11 cellular contexts compared by ENCODE assay signal in the genomic region with DNA sequence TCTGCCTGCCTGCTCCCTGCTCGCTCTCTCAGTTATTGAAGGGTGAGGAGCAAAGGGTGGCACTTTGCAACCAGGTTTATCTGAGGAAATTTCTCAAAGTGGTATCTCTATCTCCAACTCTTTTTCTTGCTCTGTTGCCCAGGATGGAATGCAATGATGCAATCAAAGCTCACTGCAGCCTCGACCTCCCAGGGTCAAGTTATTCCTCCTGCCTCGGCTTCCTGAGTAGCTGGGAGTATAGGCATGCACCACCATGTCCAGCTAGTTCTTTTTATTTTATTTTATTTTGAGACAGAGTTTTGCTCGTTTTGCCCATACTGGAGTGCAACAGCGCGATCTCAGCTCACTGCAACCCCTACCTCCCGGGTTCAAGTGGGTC. TPM values are rescaled to one million over a fixed set of nuclear protein-coding genes. Genes with fewer than 3 reads are reported as not detected.
DNase-seq lines count a peak whose midpoint lies in the region; ATAC-seq and TF ChIP-seq lines count a peak whose summit lies in the region.
"Had no signal": no experiment of that assay in that cellular context is flagged by ENCODE, and none has a peak within 500 bp of the region (broad histone marks: within the 10 kb centered on the region; RNA-seq: fewer than 3 reads in every experiment).

No MANE protein-coding gene starts in this region.

- POLR2A ChIA-PET in RWPE1 (lab: Yijun Ruan, JAX; ENCODE audit: low non-redundant PET) = no interaction called here
- POLR2A ChIA-PET in CD8-positive, alpha-beta T cell (lab: Charles Lee) = no interaction called here

- H3K27ac Mint-ChIP-seq in CD8-positive, alpha-beta T cell = no peak overlapping the region
- H3K27ac Mint-ChIP-seq: activated B cell treated with CpG ODN at 0.5 μM for 24 hours had no signal

- H3K9ac ChIP-seq in neuronal stem cell (ENCODE audit: low read depth, low read length, poor library complexity) = no peak overlapping the region

- no peaks in the 10 kb centered on the region for H3K79me1 ChIP-seq in neuronal stem cell (ENCODE audit: low read depth, low read length)

- intact Hi-C loops in upper lobe of right lung (cut with DNase I) = no loop called here
- intact Hi-C loops in CD8-positive, alpha-beta T cell (cut with DNase I, micrococcal nuclease) = no loop called here

- H2BK120ac ChIP-seq in neuronal stem cell (ENCODE audit: low read depth, low read length) = no peak overlapping the region

- H3K23ac ChIP-seq in neuronal stem cell (ENCODE audit: low read depth, low read length, poor library complexity) = no peak overlapping the region

- no peaks in the 10 kb centered on the region for H3K27me3 Mint-ChIP-seq in CD8-positive, alpha-beta T cell (ENCODE audit: low read depth)
- H3K27me3 Mint-ChIP-seq: activated B cell treated with CpG ODN at 0.5 μM for 24 hours had no signal

- H3K9me3 Mint-ChIP-seq in CD8-positive, alpha-beta T cell = no peaks in the 10 kb centered on the region
- H3K9me3 Mint-ChIP-seq: activated B cell treated with CpG ODN at 0.5 μM for 24 hours had no signal

- H3K36me3 Mint-ChIP-seq in CD8-positive, alpha-beta T cell = peaks cover 7% of the 10 kb centered on the region

- H3K9me3 ChIP-seq in gastroesophageal sphincter (no peaks in the 10 kb centered on the region), upper lobe of right lung (no peaks in the 10 kb centered on the region), neuronal stem cell (replicated peaks in 1 of 2; ENCODE audit: control insufficient read depth in 2 of 2, insufficient read depth in 1 of 2, low read depth in 1 of 2, low read length in 2 of 2) (peaks cover 0 to 1% of the 10 kb centered on the region in 2 donors)
- no peaks in the 10 kb centered on the region for H3K9me3 ChIP-seq in CD8-positive, alpha-beta T cell (ENCODE audit: low read length)

- ATAC-seq in gastroesophageal sphincter (no peak), upper lobe of right lung (no peak)
- ATAC-seq in CD8-positive, alpha-beta T cell = no peak
- ATAC-seq: left colon had no signal

- H3K4ac ChIP-seq in neuronal stem cell (ENCODE audit: low read length) = no peak overlapping the region

- CTCF ChIA-PET in RWPE1 (lab: Yijun Ruan, JAX) = interaction anchor here (1.4 kb wide), 1 partner anchor 74 kb away, joined by 3 read pairs; no protein-coding TSS in a partner anchor
- CTCF ChIA-PET in CD8-positive, alpha-beta T cell (lab: Charles Lee) = interaction anchor here (1.1 to 2.9 kb wide), 6 partner anchors 11 to 74 kb away, joined by 3 to 14 read pairs (median 6); a partner anchor contains a TSS

- DNase-seq in RWPE1 (ENCODE audit: low spot score) = no peak
- no peak for DNase-seq in upper lobe of right lung
- no peak for DNase-seq in neuronal stem cell (ENCODE audit: low spot score)
- no peak for DNase-seq in CD8-positive, alpha-beta T cell
- DNase-seq: activated B cell treated with CpG ODN at 0.5 μM for 24 hours; activated effector memory CD4-positive, alpha-beta T cell treated with anti-CD3 and anti-CD28 coated beads, Interleukin-2, amount 50 U/mL, for 16 hours; effector CD8-positive, alpha-beta T cell; GF-D8; left colon; NCI-H1930 had no signal

- H2AFZ ChIP-seq in neuronal stem cell (ENCODE audit: low read length) = no peak overlapping the region

- no peak overlapping the region for H4K8ac ChIP-seq in neuronal stem cell (ENCODE audit: low read depth, low read length)

- TF ChIP-seq CTCF in RWPE1 (conservative IDR thresholded peaks at IDR 0.05; ENCODE audit: low read depth) = no peak
- TF ChIP-seq CTCF in gastroesophageal sphincter (IDR thresholded peaks at IDR 0.05) = no peak
- no peak for TF ChIP-seq CTCF in upper lobe of right lung (IDR thresholded peaks at IDR 0.05)
- TF ChIP-seq CTCF in CD8-positive, alpha-beta T cell (IDR thresholded peaks at IDR 0.05) = no peak

- no peak overlapping the region for H2BK15ac ChIP-seq in neuronal stem cell (ENCODE audit: low read length)

- no peak overlapping the region for H3K4me3 Mint-ChIP-seq in CD8-positive, alpha-beta T cell
- H3K4me3 Mint-ChIP-seq: activated B cell treated with CpG ODN at 0.5 μM for 24 hours had no signal

- peaks cover 0 to 37% (median 0%) of the 10 kb centered on the region in 3 donors for H3K4me1 ChIP-seq in gastroesophageal sphincter
- H3K4me1 ChIP-seq in upper lobe of right lung = peaks cover 40% of the 10 kb centered on the region
- H3K4me1 ChIP-seq in neuronal stem cell (ENCODE audit: control insufficient read depth in 2 of 2, insufficient read depth in 1 of 2, low read depth in 1 of 2, low read length in 2 of 2) = peaks cover 9 to 12% of the 10 kb centered on the region in 2 donors
- H3K4me1 ChIP-seq in CD8-positive, alpha-beta T cell (ENCODE audit: insufficient read depth, low read length) = peaks cover 9% of the 10 kb centered on the region

- H2AK5ac ChIP-seq in neuronal stem cell (ENCODE audit: low read depth, low read length) = no peak overlapping the region

- TF ChIP-seq POLR2A in gastroesophageal sphincter (IDR thresholded peaks at IDR 0.05) = no peak

- H3K27me3 ChIP-seq in gastroesophageal sphincter (no peaks in the 10 kb centered on the region), upper lobe of right lung (no peaks in the 10 kb centered on the region), neuronal stem cell (ENCODE audit: control insufficient read depth in 3 of 3, insufficient read depth in 3 of 3, low read depth in 1 of 3, low read length in 3 of 3) (no peaks in the 10 kb centered on the region)
- no peaks in the 10 kb centered on the region for H3K27me3 ChIP-seq in CD8-positive, alpha-beta T cell (ENCODE audit: insufficient read depth, low read length)

- no peak overlapping the region for H3K4me3 ChIP-seq in gastroesophageal sphincter
- H3K4me3 ChIP-seq in upper lobe of right lung = peak overlapping the region; percentile 9
- H3K4me3 ChIP-seq in neuronal stem cell (ENCODE audit: low read length in 2 of 2) = no peak overlapping the region
- H3K4me3 ChIP-seq in CD8-positive, alpha-beta T cell (ENCODE audit: low read depth, low read length) = no peak overlapping the region

- H3K27ac ChIP-seq in RWPE1 = peak overlapping the region; percentile 69
- H3K27ac ChIP-seq in gastroesophageal sphincter = peak overlapping the region in 3 of 4 donors; percentile 22 to 43 (median 40)
- H3K27ac ChIP-seq in upper lobe of right lung = peak overlapping the region; percentile 78
- H3K27ac ChIP-seq in neuronal stem cell (replicated peaks; ENCODE audit: low read length) = no peak overlapping the region
- no peak overlapping the region for H3K27ac ChIP-seq in CD8-positive, alpha-beta T cell (ENCODE audit: low read depth, low read length)

- H3K4me2 ChIP-seq in neuronal stem cell (ENCODE audit: insufficient read depth, low read length, poor library complexity, severe bottlenecking) = no peak overlapping the region

- H2BK5ac ChIP-seq in neuronal stem cell (ENCODE audit: low read length) = no peak overlapping the region

- H3K36me3 ChIP-seq in gastroesophageal sphincter = peaks cover 0 to 24% of the 10 kb centered on the region in 2 donors
- H3K36me3 ChIP-seq in upper lobe of right lung = peaks cover 4% of the 10 kb centered on the region
- peaks cover 6 to 30% of the 10 kb centered on the region in 2 donors for H3K36me3 ChIP-seq in neuronal stem cell (replicated peaks in 1 of 2; ENCODE audit: control insufficient read depth in 2 of 2, insufficient read depth in 2 of 2, low read length in 2 of 2)
- H3K36me3 ChIP-seq in CD8-positive, alpha-beta T cell (ENCODE audit: insufficient read depth, low read length) = no peaks in the 10 kb centered on the region

- H4K91ac ChIP-seq in neuronal stem cell (ENCODE audit: low read depth, low read length, poor library complexity) = no peak overlapping the region

- 42 to 53% methylated on average over 3 of the region's 7 CpGs for WGBS in gastroesophageal sphincter (ENCODE audit: low coverage in 1 of 2), 2 donors
- WGBS in neuronal stem cell (ENCODE audit: extremely low coverage in 2 of 2, insufficient read length in 2 of 2, insufficient replicate concordance in 1 of 2), 2 donors = no CpG with 5 or more reads among the region's 7 CpGs

- H2BK12ac ChIP-seq in neuronal stem cell (ENCODE audit: low read length) = no peak overlapping the region

- no peak for TF ChIP-seq EP300 in gastroesophageal sphincter (IDR thresholded peaks at IDR 0.05)

- H3K18ac ChIP-seq in neuronal stem cell (ENCODE audit: low read length) = no peak overlapping the region

- H3K14ac ChIP-seq in neuronal stem cell (ENCODE audit: low read length) = no peak overlapping the region

- peaks cover 13% of the 10 kb centered on the region for H3K4me1 Mint-ChIP-seq in CD8-positive, alpha-beta T cell (ENCODE audit: low read depth)

RNA-seq across cellular contexts. Expression of a gene that starts 4.9 kb away (rescaled TPM):
- total RNA-seq in gastroesophageal sphincter (1 to 10 TPM in 3 of 4 donors, under 1 TPM in 1; 0.89 to 2.4 (median 2.0) TPM), upper lobe of right lung (18.5 TPM)
- polyA plus RNA-seq in neuronal stem cell (2013, experiment 1 of 2) = 12.8 TPM
- polyA plus RNA-seq in neuronal stem cell (2013, experiment 2 of 2) = 13.2 TPM
- 1 to 10 TPM; 3.5 to 3.8 TPM for total RNA-seq in CD8-positive, alpha-beta T cell

RNA-seq across cellular contexts. Expression of a gene that starts 5.6 kb away (rescaled TPM):
- total RNA-seq in gastroesophageal sphincter (10 to 100 TPM; 24.5 to 56.0 (median 48.2) TPM), upper lobe of right lung (51.7 TPM)
- polyA plus RNA-seq in neuronal stem cell (2013, experiment 1 of 2) = 346 TPM
- 347 TPM for polyA plus RNA-seq in neuronal stem cell (2013, experiment 2 of 2)
- 10 to 100 TPM; 68.3 to 88.2 TPM for total RNA-seq in CD8-positive, alpha-beta T cell

RNA-seq across cellular contexts. Expression of a gene that starts 28.5 kb away (rescaled TPM):
- total RNA-seq in gastroesophageal sphincter (10 to 100 TPM; 25.2 to 71.8 (median 30.6) TPM), upper lobe of right lung (51.6 TPM)
- 4.7 TPM for polyA plus RNA-seq in neuronal stem cell (2013, experiment 1 of 2)
- polyA plus RNA-seq in neuronal stem cell (2013, experiment 2 of 2) = 4.7 TPM
- 1 to 10 TPM; 5.9 to 6.4 TPM for total RNA-seq in CD8-positive, alpha-beta T cell

RNA-seq across cellular contexts. Expression of a gene that starts 28.7 kb away (rescaled TPM):
- 10 to 100 TPM; 27.3 to 50.5 (median 44.7) TPM for total RNA-seq in gastroesophageal sphincter
- total RNA-seq in upper lobe of right lung = 43.6 TPM
- polyA plus RNA-seq in neuronal stem cell (2013, experiment 1 of 2) = 29.0 TPM
- polyA plus RNA-seq in neuronal stem cell (2013, experiment 2 of 2) = 28.4 TPM
- 10 to 100 TPM; 14.0 to 14.2 TPM for total RNA-seq in CD8-positive, alpha-beta T cell

RNA-seq across cellular contexts. Expression of a gene that starts 29.9 kb away (rescaled TPM):
- total RNA-seq in gastroesophageal sphincter (1 to 10 TPM in 3 of 4 donors, not detected in 1; 1.4 to 9.2 (median 3.1) TPM), upper lobe of right lung (not detected)
- 0.15 TPM for polyA plus RNA-seq in neuronal stem cell (2013, experiment 1 of 2)
- polyA plus RNA-seq in neuronal stem cell (2013, experiment 2 of 2) = 0.32 TPM
- not detected for total RNA-seq in CD8-positive, alpha-beta T cell

Comparison
In these comparisons a context has a peak if more than half of its experiments do, and no peak if none do; other contexts are left out.
1. H3K27ac ChIP-seq: peak in RWPE1 (single experiment), gastroesophageal sphincter (3 of 4) and upper lobe of right lung (single experiment); none in neuronal stem cell (single experiment) and CD8-positive, alpha-beta T cell (single experiment).